Comparison of ENCODE assay signal across 18 cellular contexts in genomic region chr1:47378147-47378546, GRCh38. TPM values are rescaled to one million over a fixed set of nuclear protein-coding genes. Genes with fewer than 3 reads are reported as not detected.
"Had no signal": no experiment of that assay in that cellular context is flagged by ENCODE, and none has a peak within 500 bp of the region (broad histone marks: within the 10 kb centered on the region; RNA-seq: fewer than 3 reads in every experiment).

No MANE protein-coding gene starts in this region.

- H3K27ac ChIP-seq: breast epithelium, vagina had no signal

- DNase-seq: activated CD4-positive, CD25-positive, alpha-beta regulatory T cell treated with anti-CD3 and anti-CD28 coated beads, Interleukin-2, amount 50 U/mL, for 72 hours; activated naive CD8-positive, alpha-beta T cell treated with anti-CD3 and anti-CD28 coated beads, Interleukin-2, amount 10 ng/mL, durations not matched to agents 7 days and 5 days; aorta; cerebellar nuclear complex; effector memory CD4-positive, alpha-beta T cell; nucleus accumbens; posterior cingulate gyrus; retina; stimulated activated CD4-positive, alpha-beta T cell treated with anti-CD3 and anti-CD28 coated beads, Interleukin-2, amount 100 ng/mL, for 48 hours had no signal

- H3K9me3 ChIP-seq: breast epithelium, vagina had no signal

- ATAC-seq: stimulated activated memory B cell treated with anti-CD40 and anti-IgM and Interleukin-4, amounts not matched to agents 10 μg/mL and 1 μg/mL and 100 μg/mL, for 72 hours had no signal

- H3K4me3 ChIP-seq: breast epithelium, vagina had no signal

- H3K27me3 ChIP-seq: breast epithelium, vagina had no signal

- H3K4me1 ChIP-seq: breast epithelium, vagina had no signal

RNA-seq across cellular contexts. Expression of gene FOXE3, which starts 37.9 kb away (rescaled TPM):
- total RNA-seq: activated CD8-positive, alpha-beta memory T cell treated with anti-CD3 and anti-CD28 coated beads for 36 hours; activated naive CD8-positive, alpha-beta T cell treated with anti-CD3 and anti-CD28 coated beads, Interleukin-2, amount 10 ng/mL, durations not matched to agents 7 days and 5 days; activated T-helper 1 cell treated with anti-CD3 and anti-CD28 coated beads, Interleukin-12 subunit alpha, Interleukin-12 subunit beta, Interleukin-2, Interleukin-4 antibody, amounts not matched to agents 30 ng/mL and 10 ng/mL and 1 ng/mL, durations not matched to agents 14 hours and 24 hours and 36 hours; aorta; breast epithelium; fibroblast of lung; kidney epithelial cell; liver; mesenteric fat pad; vagina had no signal
- polyA plus RNA-seq: aorta, fibroblast of lung, liver had no signal
